In genomic region chr18:13638684-13639083, GRCh38 we compare ENCODE assay signal across 16 cellular contexts.
DNase-seq lines count a peak whose midpoint lies in the region; ATAC-seq and TF ChIP-seq lines count a peak whose summit lies in the region.
"Had no signal": no experiment of that assay in that cellular context is flagged by ENCODE, and none has a peak within 500 bp of the region (broad histone marks: within the 10 kb centered on the region; RNA-seq: fewer than 3 reads in every experiment).

No MANE protein-coding gene starts in this region.

- no peak for TF ChIP-seq POLR2A in sigmoid colon (IDR thresholded peaks at IDR 0.05)

- TF ChIP-seq CTCF in dorsolateral prefrontal cortex (IDR thresholded peaks at IDR 0.05 in 54 of 56, conservative IDR thresholded peaks at IDR 0.05 in 2 of 56; ENCODE audit: low read depth in 1 of 56, partially characterized antibody in 56 of 56) (no peak), sigmoid colon (IDR thresholded peaks at IDR 0.05) (no peak)

- H3K27ac ChIP-seq in dorsolateral prefrontal cortex (peak overlapping the region in 57 of 59 donors; percentile 27 to 99 (median 82)), sigmoid colon (no peak overlapping the region)
- H3K27ac ChIP-seq: BLaER1 had no signal

- 91 to 93% methylated on average over 3 of the region's 3 CpGs for WGBS in sigmoid colon, 2 donors

- TF ChIP-seq EP300 in sigmoid colon (IDR thresholded peaks at IDR 0.05): no peak

- H3K4me3 ChIP-seq in dorsolateral prefrontal cortex (peak overlapping the region in 6 of 59 donors; percentile 2 to 39 (median 8)), sigmoid colon (no peak overlapping the region)
- H3K4me3 ChIP-seq: BLaER1, GM12878, GM23338 had no signal

- H3K27me3 ChIP-seq in dorsolateral prefrontal cortex: no peaks in the 10 kb centered on the region
- no peaks in the 10 kb centered on the region for H3K27me3 ChIP-seq in sigmoid colon
- H3K27me3 ChIP-seq: BLaER1 had no signal

- H3K4me1 ChIP-seq in sigmoid colon: peaks cover 0 to 20% (median 10%) of the 10 kb centered on the region in 4 donors
- H3K4me1 ChIP-seq: BLaER1 had no signal

- H3K36me3 ChIP-seq in sigmoid colon: no peaks in the 10 kb centered on the region

- ATAC-seq in GM18517 (IDR thresholded peaks at IDR 0.05; ENCODE audit: unreplicated experiment) (no peak), GM18858 (IDR thresholded peaks at IDR 0.05; ENCODE audit: unreplicated experiment) (no peak)
- ATAC-seq: GM12878, GM23338 had no signal

- peak; percentile 18 for DNase-seq in activated CD8-positive, alpha-beta memory T cell treated with anti-CD3 and anti-CD28 coated beads, Interleukin-2, amount 50 U/mL, for 48 hours
- no peak for DNase-seq in activated CD8-positive, alpha-beta memory T cell treated with anti-CD3 and anti-CD28 coated beads for 24 hours
- DNase-seq in LHCN-M2 (ENCODE audit: low read depth) (peak; percentile 3), dorsolateral prefrontal cortex (peak in 1 of 10 donors; percentile 26), sigmoid colon (peak; percentile 38), SK-N-DZ (ENCODE audit: low spot score) (no peak)
- DNase-seq: 8988T; CD4-positive, alpha-beta memory T cell; DMS79 treated with DMSO at 0.1 percent for 48 hours; EL; HCEC 1CT had no signal

- intact Hi-C loops in dorsolateral prefrontal cortex (cut with DNase I) (loop anchor here (5.0 kb wide), 2 partner anchors 89 to 164 kb away; partner anchors contain the start of genes FAM210A (in 2 of the 2) and RNMT (in 2 of the 2)), sigmoid colon (cut with DNase I) (no loop called here)

- H3K9me3 ChIP-seq in sigmoid colon: no peaks in the 10 kb centered on the region

Comparison
In these comparisons a context has a peak if more than half of its experiments do, and no peak if none do; other contexts are left out.
1. DNase-seq: peak in activated CD8-positive, alpha-beta memory T cell treated with anti-CD3 and anti-CD28 coated beads, Interleukin-2, amount 50 U/mL, for 48 hours (single experiment), LHCN-M2 (single experiment) and sigmoid colon (single experiment); none in activated CD8-positive, alpha-beta memory T cell treated with anti-CD3 and anti-CD28 coated beads for 24 hours (single experiment) and SK-N-DZ (single experiment).
2. H3K27ac ChIP-seq: peak in dorsolateral prefrontal cortex (57 of 59); none in sigmoid colon (0 of 4).